ENCODE assay signal across 8 cellular contexts in genomic region chr11:93542753-93543246, GRCh38. TPM values are rescaled to one million over a fixed set of nuclear protein-coding genes. Genes with fewer than 3 reads are reported as not detected.
DNase-seq lines count a peak whose midpoint lies in the region; ATAC-seq and TF ChIP-seq lines count a peak whose summit lies in the region.

No MANE protein-coding gene starts in this region.

- 0 to 1% (median 0%) methylated on average over 5 to 69 of the region's 69 CpGs for WGBS in heart left ventricle, 4 donors

- H3K27me3 ChIP-seq in A673 (replicated peaks; ENCODE audit: insufficient read depth, low read depth, low read length, poor library complexity) (no peaks in the 10 kb centered on the region), heart left ventricle (no peaks in the 10 kb centered on the region), rectal smooth muscle tissue (ENCODE audit: control insufficient read depth, insufficient read depth, low read length) (no peaks in the 10 kb centered on the region)

- H3K27ac ChIP-seq in A673 (ENCODE audit: low read depth, low read length, poor library complexity, severe bottlenecking) (no peak overlapping the region), heart left ventricle (peak overlapping the region; percentile 69 to 96 (median 88)), rectal smooth muscle tissue (ENCODE audit: low read depth, low read length) (peak overlapping the region; percentile 41)

- H3K9ac ChIP-seq in rectal smooth muscle tissue (ENCODE audit: low read length) = no peak overlapping the region

- peaks cover 74% of the 10 kb centered on the region for H3K4me1 Mint-ChIP-seq in WTC11

- BruUV-seq in A673 (replicated peaks; lab: Mats Ljungman, UMichigan) = no TSS peak

- CTCF ChIA-PET in A673 (lab: Charles Lee) (interaction anchor here (1.3 kb wide), 1 partner anchor 308 kb away, joined by 5 read pairs; no protein-coding TSS in a partner anchor), WTC11 (lab: Charles Lee) (interaction anchor here (0.8 to 2.7 kb wide), 11 partner anchors 11 to 308 kb away, joined by 3 to 18 read pairs (median 4); no protein-coding TSS in a partner anchor)

- no peaks in the 10 kb centered on the region for H3K36me3 Mint-ChIP-seq in WTC11

- no peaks in the 10 kb centered on the region for H3K9me3 Mint-ChIP-seq in WTC11

- no peak overlapping the region for H3K27ac Mint-ChIP-seq in WTC11

- POLR2A ChIA-PET in A673 (lab: Charles Lee; ENCODE audit: low non-redundant PET) (no interaction called here), WTC11 (lab: Charles Lee) (interaction anchor here (0.8 to 1.0 kb wide), 3 partner anchors 53 to 119 kb away, joined by 3 to 4 read pairs (median 4); no protein-coding TSS in a partner anchor)

- H3K9me3 ChIP-seq in A673 (ENCODE audit: low read depth, low read length, poor library complexity, severe bottlenecking) (no peaks in the 10 kb centered on the region), heart left ventricle (no peaks in the 10 kb centered on the region)

- H3K4me3 ChIP-seq in A673 (ENCODE audit: low read depth, low read length, poor library complexity, severe bottlenecking) = peak overlapping the region; percentile 67
- peak overlapping the region; percentile 71 to 99 (median 84) for H3K4me3 ChIP-seq in heart left ventricle
- peak overlapping the region; percentile 65 for H3K4me3 ChIP-seq in rectal smooth muscle tissue (ENCODE audit: low read length)

- ATAC-seq in GM18867 (IDR thresholded peaks at IDR 0.05; ENCODE audit: unreplicated experiment) (peak; percentile 45), HG03066 (IDR thresholded peaks at IDR 0.05; ENCODE audit: low read depth, unreplicated experiment) (peak; percentile 37), WTC11 (peak; percentile 40), heart left ventricle (peak; percentile 10 to 67 (median 46))

- TF ChIP-seq CTCF in A673 (conservative IDR thresholded peaks at IDR 0.05; ENCODE audit: low read depth, low read length) (no peak), WTC11 (IDR thresholded peaks at IDR 0.05) (no peak), heart left ventricle (IDR thresholded peaks at IDR 0.05) (no peak)

- intact Hi-C loops in A673 (cut with micrococcal nuclease; ENCODE audit: unreplicated experiment) (loop anchor here (2.0 to 5.0 kb wide), 2 partner anchors 110 to 308 kb away; no protein-coding TSS in a partner anchor), heart left ventricle (cut with DNase I) (loop anchor here (1.0 to 10.0 kb wide), 12 partner anchors 60 to 598 kb away; no protein-coding TSS in a partner anchor)

- DNase-seq in A673 (ENCODE audit: low spot score) = no peak
- peak; percentile 67 for DNase-seq in WTC11 (ENCODE audit: low spot score)
- peak in 2 of 5 donors; percentile 35 to 78 for DNase-seq in heart left ventricle
- DNase-seq in NCI-H2227 (lab: John Stamatoyannopoulos, UW; ENCODE audit: unreplicated experiment) = no peak
- no peak for DNase-seq in stimulated activated CD4-positive, alpha-beta T cell treated with anti-CD3 and anti-CD28 coated beads, Interleukin-2, amount 100 ng/mL, for 24 hours

- H3K36me3 ChIP-seq in A673 (ENCODE audit: insufficient read depth, low read length, poor library complexity, severe bottlenecking) (no peaks in the 10 kb centered on the region), heart left ventricle (no peaks in the 10 kb centered on the region), rectal smooth muscle tissue (ENCODE audit: control insufficient read depth, insufficient read depth, low read length) (no peaks in the 10 kb centered on the region)

- no peaks in the 10 kb centered on the region for H3K27me3 Mint-ChIP-seq in WTC11 (ENCODE audit: low read depth)

- H3K4me1 ChIP-seq in A673 (ENCODE audit: insufficient read depth, low read length, poor library complexity, severe bottlenecking) (no peaks in the 10 kb centered on the region), heart left ventricle (peaks cover 0 to 51% (median 33%) of the 10 kb centered on the region in 12 donors), rectal smooth muscle tissue (ENCODE audit: control insufficient read depth, insufficient read depth, low read length) (peaks cover 4% of the 10 kb centered on the region)

- no peak for TF ChIP-seq POLR2A in heart left ventricle (IDR thresholded peaks at IDR 0.05)

- H3K4me3 Mint-ChIP-seq in WTC11 = peak overlapping the region; percentile 76

TF ChIP-seq in WTC11, 78 proteins besides CTCF, POLR2A, EP300 and RAD21 (continues in another document):
- TF ChIP-seq ERG (CRISPR knock-in tag; IDR thresholded peaks at IDR 0.05) = peak; percentile 27; the same call in 1 of the 2 replicates
- TF ChIP-seq PRRX2 (CRISPR knock-in tag; IDR thresholded peaks at IDR 0.05) = no peak
- no peak for TF ChIP-seq EMX1 (CRISPR knock-in tag; IDR thresholded peaks at IDR 0.05)
- no peak for TF ChIP-seq ZNF263 (CRISPR knock-in tag; IDR thresholded peaks at IDR 0.05; ENCODE audit: low read depth)
- peak; percentile 4; the same call in 1 of the 2 replicates for TF ChIP-seq HMGXB4 (CRISPR knock-in tag; IDR thresholded peaks at IDR 0.05)
- TF ChIP-seq HMGA2 (CRISPR knock-in tag; IDR thresholded peaks at IDR 0.05) = no peak
- no peak for TF ChIP-seq TCF7 (CRISPR knock-in tag; IDR thresholded peaks at IDR 0.05; ENCODE audit: low read depth)
- TF ChIP-seq ZNF423 (CRISPR knock-in tag; IDR thresholded peaks at IDR 0.05) = no peak
- TF ChIP-seq CBFB (CRISPR knock-in tag; IDR thresholded peaks at IDR 0.05; ENCODE audit: low read depth) = no peak
- no peak for TF ChIP-seq FOXK1 (CRISPR knock-in tag; IDR thresholded peaks at IDR 0.05)
- TF ChIP-seq, protein P1, sequence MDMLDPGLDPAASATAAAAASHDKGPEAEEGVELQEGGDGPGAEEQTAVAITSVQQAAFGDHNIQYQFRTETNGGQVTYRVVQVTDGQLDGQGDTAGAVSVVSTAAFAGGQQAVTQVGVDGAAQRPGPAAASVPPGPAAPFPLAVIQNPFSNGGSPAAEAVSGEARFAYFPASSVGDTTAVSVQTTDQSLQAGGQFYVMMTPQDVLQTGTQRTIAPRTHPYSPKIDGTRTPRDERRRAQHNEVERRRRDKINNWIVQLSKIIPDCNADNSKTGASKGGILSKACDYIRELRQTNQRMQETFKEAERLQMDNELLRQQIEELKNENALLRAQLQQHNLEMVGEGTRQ (CRISPR knock-in tag; IDR thresholded peaks at IDR 0.05) = no peak
- no peak for TF ChIP-seq FOXP4 (CRISPR knock-in tag; IDR thresholded peaks at IDR 0.05)
- TF ChIP-seq RORB (CRISPR knock-in tag; IDR thresholded peaks at IDR 0.05) = no peak
- no peak for TF ChIP-seq ATF3 (CRISPR knock-in tag; conservative IDR thresholded peaks at IDR 0.05)
- TF ChIP-seq KAT7 (CRISPR knock-in tag; IDR thresholded peaks at IDR 0.05; ENCODE audit: borderline replicate concordance) = peak; percentile 82; the same call in 1 of the 2 replicates

RNA-seq across cellular contexts. Expression of gene SMCO4, which starts 0.4 kb away (rescaled TPM):
- total RNA-seq in A673 (2021) = 9.3 and 11.9 TPM in 2 replicates
- total RNA-seq in WTC11 (2021) = 42.3 to 50.1 TPM (median 42.9 TPM) in 3 replicates
- total RNA-seq in heart left ventricle = 10 to 100 TPM; 28.5 to 71.7 (median 52.5) TPM
- polyA plus RNA-seq in heart left ventricle = 10 to 100 TPM; 39.7 to 81.4 TPM
